Comparison of ENCODE assay signal across 2 cellular contexts in the genomic region with DNA sequence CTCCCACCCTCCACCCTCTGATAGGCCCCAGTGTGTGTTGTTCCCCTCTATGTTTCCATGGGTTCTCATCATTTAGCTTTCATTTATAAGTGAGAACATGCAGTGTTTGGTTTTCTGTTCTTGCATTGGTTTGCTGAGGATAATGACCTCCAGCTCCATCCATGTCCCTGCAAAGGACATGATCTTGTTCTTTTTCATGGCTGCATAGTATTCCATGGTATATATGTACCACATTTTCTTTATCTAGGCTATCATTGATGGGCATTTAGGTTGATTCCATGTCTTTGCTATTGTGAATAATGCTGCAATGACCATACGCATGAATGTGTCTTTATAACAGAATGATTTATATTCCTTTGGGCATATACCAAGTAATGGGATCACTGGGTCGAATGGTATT. TPM values are rescaled to one million over a fixed set of nuclear protein-coding genes. Genes with fewer than 3 reads are reported as not detected.
"Had no signal": no experiment of that assay in that cellular context is flagged by ENCODE, and none has a peak within 500 bp of the region (broad histone marks: within the 10 kb centered on the region; RNA-seq: fewer than 3 reads in every experiment).

No MANE protein-coding gene starts in this region.

RNA-seq across cellular contexts. Expression of gene STC2, which starts 59.1 kb away (rescaled TPM):
- total RNA-seq: naive thymus-derived CD8-positive, alpha-beta T cell; natural killer cell had no signal
- polyA plus RNA-seq: naive thymus-derived CD8-positive, alpha-beta T cell had no signal
